5 cellular contexts compared by ENCODE assay signal in the genomic region with DNA sequence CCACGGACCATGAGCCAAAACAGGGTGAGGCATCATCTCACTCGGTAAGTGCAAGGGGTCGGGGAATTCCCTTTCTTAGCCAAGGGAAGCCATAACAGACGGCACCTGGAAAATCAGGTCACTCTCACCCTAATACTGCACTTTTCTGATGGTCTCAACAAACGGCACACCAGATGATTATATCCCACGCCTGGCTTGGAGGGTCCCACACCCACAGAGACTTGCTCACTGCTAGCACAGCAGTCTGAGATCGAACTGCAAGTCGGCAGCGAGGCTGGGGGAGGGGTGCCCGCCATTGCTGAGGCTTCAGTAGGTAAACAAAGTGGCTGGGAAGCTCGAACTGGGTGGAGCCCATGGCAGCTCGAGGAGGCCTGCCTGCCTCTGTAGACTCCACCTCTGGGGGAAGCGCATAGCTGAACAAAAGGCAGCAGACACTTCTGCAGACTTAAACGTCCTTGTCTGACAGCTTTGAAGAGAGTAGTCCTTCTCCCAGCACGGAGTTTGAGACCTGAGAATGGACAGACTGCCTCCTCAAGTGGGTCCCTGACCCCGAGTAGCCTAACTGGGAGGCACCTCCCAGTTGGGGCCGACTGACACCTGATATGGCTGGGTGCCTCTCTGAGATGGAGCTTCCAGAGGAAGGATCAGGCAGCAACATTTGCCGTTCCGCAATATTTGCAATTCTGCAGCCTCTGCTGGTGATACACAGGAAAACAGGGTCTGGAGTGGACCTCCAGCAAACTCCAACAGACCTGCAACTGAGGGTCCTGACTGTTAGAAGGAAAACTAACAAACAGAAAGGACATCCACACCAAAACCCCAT. TPM values are rescaled to one million over a fixed set of nuclear protein-coding genes. Genes with fewer than 3 reads are reported as not detected.
"Had no signal": no experiment of that assay in that cellular context is flagged by ENCODE, and none has a peak within 500 bp of the region (broad histone marks: within the 10 kb centered on the region; RNA-seq: fewer than 3 reads in every experiment).

No MANE protein-coding gene starts in this region.

RNA-seq across cellular contexts. Expression of gene CMA1, which starts 16.3 kb away (rescaled TPM):
- total RNA-seq: IMR-90, M059J, NCI-H460, SJCRH30, T-helper 17 cell had no signal
- polyA plus RNA-seq: IMR-90 had no signal
